16 cellular contexts compared by ENCODE assay signal in the genomic region with DNA sequence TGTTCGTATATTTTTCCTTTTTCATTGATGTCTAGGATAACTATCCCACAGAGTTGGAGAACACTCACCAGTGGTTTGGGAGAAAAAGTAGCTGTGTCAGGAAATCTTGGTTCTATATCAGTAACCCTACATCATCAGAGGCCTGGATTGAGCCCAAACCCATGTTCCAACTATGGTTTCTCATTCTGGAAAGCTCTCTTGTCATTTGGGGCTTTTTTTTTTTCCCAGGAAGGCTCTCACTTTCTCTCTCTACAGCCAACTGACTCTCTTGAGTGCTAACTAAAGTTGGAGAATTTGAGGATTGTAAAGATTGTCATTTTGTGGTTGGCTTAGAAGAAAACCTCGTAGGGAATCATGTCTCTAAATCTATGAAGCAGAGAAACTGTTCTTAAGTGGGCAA.
"Had no signal": no experiment of that assay in that cellular context is flagged by ENCODE, and none has a peak within 500 bp of the region (broad histone marks: within the 10 kb centered on the region; RNA-seq: fewer than 3 reads in every experiment).

No MANE protein-coding gene starts in this region.

- H3K36me3 ChIP-seq: adrenal gland, suprapubic skin, transverse colon, uterus had no signal

- H3K4me1 ChIP-seq: adrenal gland, body of pancreas, suprapubic skin, transverse colon, uterus had no signal

- H3K4me3 ChIP-seq: adrenal gland, body of pancreas, mucosa of descending colon, suprapubic skin, transverse colon, uterus had no signal

- H3K27ac ChIP-seq: adrenal gland, body of pancreas, epithelial cell of prostate, suprapubic skin, transverse colon, uterus had no signal

- DNase-seq: activated CD4-positive, alpha-beta T cell treated with anti-CD3 and anti-CD28 coated beads, Interleukin-2, amount 10 ng/mL, durations not matched to agents 24 days and 14 days; activated CD4-positive, CD25-positive, alpha-beta regulatory T cell; activated CD8-positive, alpha-beta T cell treated with anti-CD3 and anti-CD28 coated beads for 36 hours; activated naive CD4-positive, alpha-beta T cell treated with anti-CD3 and anti-CD28 coated beads, Interleukin-2, amount 10 ng/mL, durations not matched to agents 7 days and 5 days; activated T-cell treated with anti-CD3 and anti-CD28 coated beads, Interleukin-2, amount 50 U/mL, for 24 hours; adrenal gland; body of pancreas; immature natural killer cell; mucosa of descending colon; natural killer cell; T-helper 1 cell; T1000; transverse colon; uterus had no signal

- H3K27me3 ChIP-seq: adrenal gland, body of pancreas, suprapubic skin, transverse colon, uterus had no signal

- H3K9me3 ChIP-seq: adrenal gland, body of pancreas, mucosa of descending colon, suprapubic skin, transverse colon, uterus had no signal
